Comparison of ENCODE assay signal across 11 cellular contexts in genomic region chr9:123742009-123742767, GRCh38.
DNase-seq lines count a peak whose midpoint lies in the region; ATAC-seq and TF ChIP-seq lines count a peak whose summit lies in the region.
"Had no signal": no experiment of that assay in that cellular context is flagged by ENCODE, and none has a peak within 500 bp of the region (broad histone marks: within the 10 kb centered on the region; RNA-seq: fewer than 3 reads in every experiment).

No MANE protein-coding gene starts in this region.

- no peaks in the 10 kb centered on the region for H3K79me2 ChIP-seq in osteoblast (ENCODE audit: insufficient read depth, low read length)

- H3K4me1 ChIP-seq in cardiac muscle cell (ENCODE audit: low read depth) (peaks cover 33% of the 10 kb centered on the region), osteoblast (ENCODE audit: insufficient read depth, low read length) (peaks cover 8% of the 10 kb centered on the region), foreskin keratinocyte (no peaks in the 10 kb centered on the region)

- H3K27me3 ChIP-seq in cardiac muscle cell (no peaks in the 10 kb centered on the region), osteoblast (ENCODE audit: insufficient read depth, low read length) (no peaks in the 10 kb centered on the region), foreskin keratinocyte (no peaks in the 10 kb centered on the region)

- H3K4me3 ChIP-seq in cardiac muscle cell (no peak overlapping the region), osteoblast (ENCODE audit: insufficient read depth, low read length) (no peak overlapping the region)

- no peaks in the 10 kb centered on the region for H4K20me1 ChIP-seq in osteoblast (ENCODE audit: insufficient read depth, low read length)

- ATAC-seq in GM19395 (IDR thresholded peaks at IDR 0.05; ENCODE audit: unreplicated experiment) (no peak), foreskin keratinocyte (no peak)
- ATAC-seq in activated T-cell treated with anti-CD3 and anti-CD28 coated beads, Interleukin-2, amount 50 U/mL, for 72 hours (replicated peaks in 1 of 2) = no peak
- ATAC-seq: stimulated activated naive CD8-positive, alpha-beta T cell treated with anti-CD3 and anti-CD28 coated beads, Interleukin-15, Interleukin-2, amounts not matched to agents 100 U/mL and 50 U/mL, for 24 hours had no signal

- H3K9me3 ChIP-seq in cardiac muscle cell (ENCODE audit: low read depth) (no peaks in the 10 kb centered on the region), osteoblast (ENCODE audit: low read depth, low read length) (no peaks in the 10 kb centered on the region)

- DNase-seq in COLO829 (ENCODE audit: low spot score) (peak; percentile 79), cardiac muscle cell (ENCODE audit: low read depth in 1 of 2, low spot score in 1 of 2) (peak; percentile 38 to 92), osteoblast (ENCODE audit: insufficient read length, low spot score, missing footprints) (no peak), NCI-H2171 (lab: John Stamatoyannopoulos, UW) (no peak), foreskin keratinocyte (no peak)
- DNase-seq in activated T-cell treated with anti-CD3 and anti-CD28 coated beads, Interleukin-2, amount 50 U/mL, for 72 hours = no peak
- DNase-seq: stimulated activated naive CD8-positive, alpha-beta T cell treated with anti-CD3 and anti-CD28 coated beads, Interleukin-15, Interleukin-2, amounts not matched to agents 100 U/mL and 50 U/mL, for 24 hours had no signal

- no peak overlapping the region for H3K4me3 Mint-ChIP-seq in activated T-cell treated with anti-CD3 and anti-CD28 coated beads, Interleukin-2, amount 50 U/mL, for 72 hours
- H3K4me3 Mint-ChIP-seq: activated naive CD4-positive, alpha-beta T cell treated with anti-CD3 and anti-CD28 coated beads, Interleukin-2, amount 50 U/mL, for 24 hours had no signal

- H3K36me3 ChIP-seq in cardiac muscle cell (no peaks in the 10 kb centered on the region), osteoblast (ENCODE audit: insufficient read depth, low read length) (no peaks in the 10 kb centered on the region)

- no peaks in the 10 kb centered on the region for H3K27me3 Mint-ChIP-seq in activated T-cell treated with anti-CD3 and anti-CD28 coated beads, Interleukin-2, amount 50 U/mL, for 72 hours (ENCODE audit: low read depth)
- H3K27me3 Mint-ChIP-seq: activated naive CD4-positive, alpha-beta T cell treated with anti-CD3 and anti-CD28 coated beads, Interleukin-2, amount 50 U/mL, for 24 hours had no signal

- H3K27ac Mint-ChIP-seq in activated T-cell treated with anti-CD3 and anti-CD28 coated beads, Interleukin-2, amount 50 U/mL, for 72 hours = no peak overlapping the region
- H3K27ac Mint-ChIP-seq: activated naive CD4-positive, alpha-beta T cell treated with anti-CD3 and anti-CD28 coated beads, Interleukin-2, amount 50 U/mL, for 24 hours had no signal

- H2AFZ ChIP-seq in osteoblast (ENCODE audit: low read length) = peak overlapping the region; percentile 50

- H3K27ac ChIP-seq in angular gyrus (ENCODE audit: low read depth, low read length) (peak overlapping the region; percentile 75), cardiac muscle cell (peak overlapping the region; percentile 3), osteoblast (ENCODE audit: low read depth, low read length) (no peak overlapping the region), foreskin keratinocyte (no peak overlapping the region)
- H3K27ac ChIP-seq: VCaP had no signal

- no peaks in the 10 kb centered on the region for H3K4me1 Mint-ChIP-seq in activated T-cell treated with anti-CD3 and anti-CD28 coated beads, Interleukin-2, amount 50 U/mL, for 72 hours (ENCODE audit: low read depth)

- peak overlapping the region; percentile 38 for H3K4me2 ChIP-seq in osteoblast (ENCODE audit: insufficient read depth, low read length)

- TF ChIP-seq CTCF in cardiac muscle cell (IDR thresholded peaks at IDR 0.05; ENCODE audit: low read depth, low read length) = no peak
- TF ChIP-seq CTCF in osteoblast (IDR thresholded peaks at IDR 0.05; ENCODE audit: extremely low read depth, low read depth, low read length) = no peak
- no peak for TF ChIP-seq CTCF in foreskin keratinocyte (conservative IDR thresholded peaks at IDR 0.05)

- H3K9me3 Mint-ChIP-seq in activated T-cell treated with anti-CD3 and anti-CD28 coated beads, Interleukin-2, amount 50 U/mL, for 72 hours = no peaks in the 10 kb centered on the region
- H3K9me3 Mint-ChIP-seq: activated naive CD4-positive, alpha-beta T cell treated with anti-CD3 and anti-CD28 coated beads, Interleukin-2, amount 50 U/mL, for 24 hours had no signal

- no peaks in the 10 kb centered on the region for H3K36me3 Mint-ChIP-seq in activated T-cell treated with anti-CD3 and anti-CD28 coated beads, Interleukin-2, amount 50 U/mL, for 72 hours (ENCODE audit: insufficient read depth in 2 of 2)

Comparison
In these comparisons a context has a peak if more than half of its experiments do, and no peak if none do; other contexts are left out.
1. DNase-seq: peak in COLO829 (single experiment) and cardiac muscle cell (2 of 2); none in osteoblast (single experiment), activated T-cell treated with anti-CD3 and anti-CD28 coated beads, Interleukin-2, amount 50 U/mL, for 72 hours (0 of 2), NCI-H2171 (single experiment) and foreskin keratinocyte (0 of 2).
2. H3K27ac ChIP-seq: peak in angular gyrus (single experiment) and cardiac muscle cell (single experiment); none in osteoblast (single experiment) and foreskin keratinocyte (single experiment).